23 cellular contexts compared by ENCODE assay signal in genomic region chr20:44963325-44964215, GRCh38. TPM values are rescaled to one million over a fixed set of nuclear protein-coding genes. Genes with fewer than 3 reads are reported as not detected.
DNase-seq lines count a peak whose midpoint lies in the region; ATAC-seq and TF ChIP-seq lines count a peak whose summit lies in the region.
"Had no signal": no experiment of that assay in that cellular context is flagged by ENCODE, and none has a peak within 500 bp of the region (broad histone marks: within the 10 kb centered on the region; RNA-seq: fewer than 3 reads in every experiment).

No MANE protein-coding gene starts in this region.

- no TSS peak for BruUV-seq in OCI-LY7 (replicated peaks; lab: Mats Ljungman, UMichigan)

- H3K27ac Mint-ChIP-seq in activated CD4-positive, alpha-beta T cell treated with anti-CD3 and anti-CD28 coated beads, Interleukin-2, amount 10 ng/mL, durations not matched to agents 7 days and 5 days = peak overlapping the region; percentile 81
- H3K27ac Mint-ChIP-seq in activated naive CD8-positive, alpha-beta T cell treated with anti-CD3 and anti-CD28 coated beads, Interleukin-2, amount 10 ng/mL, durations not matched to agents 7 days and 5 days = peak overlapping the region; percentile 78
- peak overlapping the region; percentile 63 for H3K27ac Mint-ChIP-seq in stimulated activated effector memory CD8-positive, alpha-beta T cell treated with anti-CD3 and anti-CD28 coated beads, Interleukin-12 subunit alpha, Interleukin-12 subunit beta, amount 100 ng/mL, for 72 hours
- H3K27ac Mint-ChIP-seq: endodermal cell, neural progenitor cell had no signal

- no peak for DNase-seq in activated CD4-positive, alpha-beta T cell treated with anti-CD3 and anti-CD28 coated beads, Interleukin-2, amount 10 ng/mL, durations not matched to agents 7 days and 5 days
- no peak for DNase-seq in activated CD4-positive, alpha-beta T cell treated with anti-CD3 and anti-CD28 coated beads for 1 hour
- DNase-seq in OCI-LY7 (ENCODE audit: low spot score) = peak; percentile 43
- no peak for DNase-seq in activated naive CD8-positive, alpha-beta T cell treated with anti-CD3 and anti-CD28 coated beads, Interleukin-2, amount 10 ng/mL, durations not matched to agents 7 days and 5 days
- DNase-seq in stimulated activated effector memory CD8-positive, alpha-beta T cell treated with anti-CD3 and anti-CD28 coated beads, Interleukin-12 subunit alpha, Interleukin-12 subunit beta, amount 100 ng/mL, for 72 hours (ENCODE audit: low spot score in 2 of 2) = peak in 1 of 2 donors; percentile 53
- DNase-seq in putamen (ENCODE audit: low spot score) = no peak
- no peak for DNase-seq in DMS114 treated with DMSO at 0.1 percent for 48 hours (lab: John Stamatoyannopoulos, UW; ENCODE audit: unreplicated experiment)
- DNase-seq: ACHN; activated CD4-positive, alpha-beta T cell treated with anti-CD3 and anti-CD28 coated beads for 48 hours; aorta; CD8-positive, alpha-beta memory T cell; DND-41; endodermal cell; islet precursor cell; mammary epithelial cell; NCI-H1436 treated with DMSO at 0.1 percent for 48 hours; NK-92 treated with Interleukin-12 subunit alpha and Interleukin-12 subunit beta, amount 100 ng/mL, for 24 hours; Right ventricle myocardium superior; stimulated activated CD4-positive, alpha-beta T cell treated with anti-CD3 and anti-CD28 coated beads, Interleukin-15, amount 100 ng/mL, for 24 hours had no signal

- H3K27ac ChIP-seq in OCI-LY7 (ENCODE audit: low read depth, low read length, poor library complexity, severe bottlenecking) = peak overlapping the region; percentile 50
- H3K27ac ChIP-seq: neural progenitor cell, right atrium auricular region had no signal

- H3K9me2 ChIP-seq in OCI-LY7 (ENCODE audit: insufficient read depth, low read length) = no peaks in the 10 kb centered on the region

- peak overlapping the region; percentile 77 for H3K4me2 ChIP-seq in OCI-LY7 (ENCODE audit: low read length)
- H3K4me2 ChIP-seq: neural progenitor cell had no signal

- CTCF ChIA-PET in activated CD4-positive, alpha-beta T cell treated with anti-CD3 and anti-CD28 coated beads, Interleukin-2, amount 10 ng/mL, durations not matched to agents 7 days and 5 days (lab: Charles Lee) = interaction anchor here (0.8 to 2.1 kb wide), 3 partner anchors 15 to 37 kb away, joined by 3 to 8 read pairs (median 3); no protein-coding TSS in a partner anchor
- CTCF ChIA-PET in OCI-LY7 (lab: Charles Lee; ENCODE audit: unreplicated experiment) = interaction anchor here (0.6 kb wide), 1 partner anchor 1387 kb away, joined by 3 read pairs; no protein-coding TSS in a partner anchor

- no peak overlapping the region for H3K4me3 ChIP-seq in OCI-LY7 (ENCODE audit: low read depth, low read length, poor library complexity, severe bottlenecking)
- H3K4me3 ChIP-seq: neural progenitor cell, right atrium auricular region had no signal

- H3K9me3 Mint-ChIP-seq in activated CD4-positive, alpha-beta T cell treated with anti-CD3 and anti-CD28 coated beads, Interleukin-2, amount 10 ng/mL, durations not matched to agents 7 days and 5 days = peaks cover 2% of the 10 kb centered on the region
- no peaks in the 10 kb centered on the region for H3K9me3 Mint-ChIP-seq in activated naive CD8-positive, alpha-beta T cell treated with anti-CD3 and anti-CD28 coated beads, Interleukin-2, amount 10 ng/mL, durations not matched to agents 7 days and 5 days
- H3K9me3 Mint-ChIP-seq in stimulated activated effector memory CD8-positive, alpha-beta T cell treated with anti-CD3 and anti-CD28 coated beads, Interleukin-12 subunit alpha, Interleukin-12 subunit beta, amount 100 ng/mL, for 72 hours = no peaks in the 10 kb centered on the region
- H3K9me3 Mint-ChIP-seq: CD8-positive, alpha-beta memory T cell; neural progenitor cell had no signal

- H4K20me1 ChIP-seq in OCI-LY7 (ENCODE audit: insufficient read depth, low read length) = peaks cover 8% of the 10 kb centered on the region; the same call in 1 of the 2 replicates

- H3K4me3 Mint-ChIP-seq in activated CD4-positive, alpha-beta T cell treated with anti-CD3 and anti-CD28 coated beads, Interleukin-2, amount 10 ng/mL, durations not matched to agents 7 days and 5 days = no peak overlapping the region
- H3K4me3 Mint-ChIP-seq in activated naive CD8-positive, alpha-beta T cell treated with anti-CD3 and anti-CD28 coated beads, Interleukin-2, amount 10 ng/mL, durations not matched to agents 7 days and 5 days = peak overlapping the region; percentile 47
- peak overlapping the region; percentile 21 for H3K4me3 Mint-ChIP-seq in stimulated activated effector memory CD8-positive, alpha-beta T cell treated with anti-CD3 and anti-CD28 coated beads, Interleukin-12 subunit alpha, Interleukin-12 subunit beta, amount 100 ng/mL, for 72 hours
- H3K4me3 Mint-ChIP-seq: endodermal cell, neural progenitor cell had no signal

- no peak for TF ChIP-seq CTCF in OCI-LY7 (conservative IDR thresholded peaks at IDR 0.05; ENCODE audit: low read length)

- peaks cover 26% of the 10 kb centered on the region for H3K36me3 Mint-ChIP-seq in activated CD4-positive, alpha-beta T cell treated with anti-CD3 and anti-CD28 coated beads, Interleukin-2, amount 10 ng/mL, durations not matched to agents 7 days and 5 days (ENCODE audit: low read depth)
- H3K36me3 Mint-ChIP-seq in activated naive CD8-positive, alpha-beta T cell treated with anti-CD3 and anti-CD28 coated beads, Interleukin-2, amount 10 ng/mL, durations not matched to agents 7 days and 5 days = peaks cover 14% of the 10 kb centered on the region
- H3K36me3 Mint-ChIP-seq in stimulated activated effector memory CD8-positive, alpha-beta T cell treated with anti-CD3 and anti-CD28 coated beads, Interleukin-12 subunit alpha, Interleukin-12 subunit beta, amount 100 ng/mL, for 72 hours = peaks cover 50% of the 10 kb centered on the region
- H3K36me3 Mint-ChIP-seq: neural progenitor cell had no signal

- H3K27me3 Mint-ChIP-seq in activated CD4-positive, alpha-beta T cell treated with anti-CD3 and anti-CD28 coated beads, Interleukin-2, amount 10 ng/mL, durations not matched to agents 7 days and 5 days = no peaks in the 10 kb centered on the region
- H3K27me3 Mint-ChIP-seq in activated naive CD8-positive, alpha-beta T cell treated with anti-CD3 and anti-CD28 coated beads, Interleukin-2, amount 10 ng/mL, durations not matched to agents 7 days and 5 days = no peaks in the 10 kb centered on the region

- H3K36me3 ChIP-seq in OCI-LY7 (ENCODE audit: insufficient read depth, low read length) = peaks cover 10% of the 10 kb centered on the region
- H3K36me3 ChIP-seq: neural progenitor cell, right atrium auricular region had no signal

- peaks cover 36% of the 10 kb centered on the region for H3K79me2 ChIP-seq in OCI-LY7 (ENCODE audit: insufficient read depth, low read depth, low read length)

- H2AFZ ChIP-seq in OCI-LY7 (ENCODE audit: low read length) = peak overlapping the region; percentile 49; the same call in 1 of the 2 replicates
- H2AFZ ChIP-seq: neural progenitor cell had no signal

- no peaks in the 10 kb centered on the region for H3K9me3 ChIP-seq in OCI-LY7 (ENCODE audit: low read length)
- H3K9me3 ChIP-seq: right atrium auricular region had no signal

- H3K4me1 ChIP-seq in OCI-LY7 (ENCODE audit: insufficient read depth, low read length, poor library complexity, severe bottlenecking) = peaks cover 63% of the 10 kb centered on the region

- ATAC-seq in activated naive CD8-positive, alpha-beta T cell treated with anti-CD3 and anti-CD28 coated beads, Interleukin-2, amount 10 ng/mL, durations not matched to agents 7 days and 5 days (ENCODE audit: low read depth) = no peak
- ATAC-seq in stimulated activated effector memory CD8-positive, alpha-beta T cell treated with anti-CD3 and anti-CD28 coated beads, Interleukin-12 subunit alpha, Interleukin-12 subunit beta, amount 100 ng/mL, for 72 hours = no peak
- no peak for ATAC-seq in GM19463 (IDR thresholded peaks at IDR 0.05; ENCODE audit: unreplicated experiment)
- ATAC-seq: HCT116 had no signal

- intact Hi-C loops in OCI-LY7 (cut with micrococcal nuclease; ENCODE audit: unreplicated experiment) = loop anchor here (10.0 kb wide), 1 partner anchor 379 kb away; the partner anchor contains the start of gene PKIG

- POLR2A ChIA-PET in activated CD4-positive, alpha-beta T cell treated with anti-CD3 and anti-CD28 coated beads, Interleukin-2, amount 10 ng/mL, durations not matched to agents 7 days and 5 days (lab: Charles Lee) = no interaction called here
- POLR2A ChIA-PET in OCI-LY7 (lab: Charles Lee) = interaction anchor here (1.0 to 3.4 kb wide), 5 partner anchors 8 to 81 kb away, joined by 3 to 17 read pairs (median 3); no protein-coding TSS in a partner anchor
- POLR2A ChIA-PET in activated naive CD8-positive, alpha-beta T cell treated with anti-CD3 and anti-CD28 coated beads, Interleukin-2, amount 10 ng/mL, durations not matched to agents 7 days and 5 days (lab: Charles Lee) = interaction anchor here (0.6 to 1.6 kb wide), 3 partner anchors 9 to 76 kb away, joined by 3 to 4 read pairs (median 3); no protein-coding TSS in a partner anchor

- H3K4me1 Mint-ChIP-seq in activated CD4-positive, alpha-beta T cell treated with anti-CD3 and anti-CD28 coated beads, Interleukin-2, amount 10 ng/mL, durations not matched to agents 7 days and 5 days = peaks cover 63% of the 10 kb centered on the region
- peaks cover 48% of the 10 kb centered on the region for H3K4me1 Mint-ChIP-seq in activated naive CD8-positive, alpha-beta T cell treated with anti-CD3 and anti-CD28 coated beads, Interleukin-2, amount 10 ng/mL, durations not matched to agents 7 days and 5 days
- peaks cover 56% of the 10 kb centered on the region for H3K4me1 Mint-ChIP-seq in stimulated activated effector memory CD8-positive, alpha-beta T cell treated with anti-CD3 and anti-CD28 coated beads, Interleukin-12 subunit alpha, Interleukin-12 subunit beta, amount 100 ng/mL, for 72 hours

RNA-seq across cellular contexts. Expression of gene STK4, which starts 2.7 kb away (rescaled TPM):
- total RNA-seq in activated CD4-positive, alpha-beta T cell treated with anti-CD3 and anti-CD28 coated beads, Interleukin-2, amount 10 ng/mL, durations not matched to agents 7 days and 5 days = 100 to 1,000 TPM; 201 to 229 TPM
- 67.9 and 80.4 TPM in 2 replicates for total RNA-seq in OCI-LY7 (2014; rRNA removed; shearing (Covaris generic))
- 140 and 150 TPM in 2 replicates for total RNA-seq in OCI-LY7 (2022)
- 100 to 1,000 TPM; 205 to 229 TPM for total RNA-seq in activated naive CD8-positive, alpha-beta T cell treated with anti-CD3 and anti-CD28 coated beads, Interleukin-2, amount 10 ng/mL, durations not matched to agents 7 days and 5 days

RNA-seq across cellular contexts. Expression of gene TOMM34, which starts 3.4 kb away (rescaled TPM):
- total RNA-seq in activated CD4-positive, alpha-beta T cell treated with anti-CD3 and anti-CD28 coated beads, Interleukin-2, amount 10 ng/mL, durations not matched to agents 7 days and 5 days = 10 to 100 TPM; 21.4 to 23.3 TPM
- 35.2 and 38.6 TPM in 2 replicates for total RNA-seq in OCI-LY7 (2014; rRNA removed; shearing (Covaris generic))
- 48.2 and 50.6 TPM in 2 replicates for total RNA-seq in OCI-LY7 (2022)
- total RNA-seq in activated naive CD8-positive, alpha-beta T cell treated with anti-CD3 and anti-CD28 coated beads, Interleukin-2, amount 10 ng/mL, durations not matched to agents 7 days and 5 days = 10 to 100 TPM; 14.4 to 15.4 TPM

RNA-seq across cellular contexts. Expression of gene PABPC1L, which starts 53.7 kb away (rescaled TPM):
- 10 to 100 TPM; 59.4 to 60.6 TPM for total RNA-seq in activated CD4-positive, alpha-beta T cell treated with anti-CD3 and anti-CD28 coated beads, Interleukin-2, amount 10 ng/mL, durations not matched to agents 7 days and 5 days
- 48.8 and 58.7 TPM in 2 replicates for total RNA-seq in OCI-LY7 (2014; rRNA removed; shearing (Covaris generic))
- total RNA-seq in OCI-LY7 (2022) = 171 and 203 TPM in 2 replicates
- total RNA-seq in activated naive CD8-positive, alpha-beta T cell treated with anti-CD3 and anti-CD28 coated beads, Interleukin-2, amount 10 ng/mL, durations not matched to agents 7 days and 5 days = 10 to 100 TPM; 87.0 to 90.2 TPM
